Comparison of ENCODE assay signal across 17 cellular contexts in the genomic region with DNA sequence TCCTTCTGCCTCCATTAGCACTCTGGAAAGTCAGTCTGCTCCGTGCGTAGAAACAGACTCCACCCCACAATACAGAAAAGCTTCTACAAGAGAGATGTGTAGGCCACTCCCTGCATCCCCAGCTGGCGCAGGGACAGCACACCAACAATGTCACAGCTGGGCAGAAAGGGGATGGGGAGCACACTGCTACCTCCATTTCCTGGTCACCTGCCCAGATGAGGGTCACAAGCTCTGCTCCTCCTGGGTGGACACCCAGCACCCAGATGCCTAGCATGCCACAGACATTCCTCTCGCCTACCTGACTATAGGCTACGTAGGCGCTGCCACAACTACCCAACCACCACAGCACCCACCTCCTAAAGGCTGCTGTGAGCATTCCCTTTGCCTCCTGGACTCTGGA. TPM values are rescaled to one million over a fixed set of nuclear protein-coding genes. Genes with fewer than 3 reads are reported as not detected.
DNase-seq lines count a peak whose midpoint lies in the region; ATAC-seq, FAIRE-seq and TF ChIP-seq lines count a peak whose summit lies in the region.
"Had no signal": no experiment of that assay in that cellular context is flagged by ENCODE, and none has a peak within 500 bp of the region (broad histone marks: within the 10 kb centered on the region; RNA-seq: fewer than 3 reads in every experiment).

No MANE protein-coding gene starts in this region.

- H4K91ac ChIP-seq in H9 (ENCODE audit: insufficient read length, low read depth, low read length) = no peak overlapping the region
- H4K91ac ChIP-seq in H1 (replicated peaks; ENCODE audit: insufficient read length, low read length) = peak overlapping the region; percentile 77

- H3K4me3 ChIP-seq in H1 (ENCODE audit: extremely low read depth in 1 of 4, insufficient read depth in 2 of 4, low read depth in 3 of 4, low read length in 4 of 4) (no peak overlapping the region), neural progenitor cell (no peak overlapping the region)

- H3K27ac Mint-ChIP-seq in H9 = peak overlapping the region; percentile 47 to 75 (median 63); a peak in 6 of 7 replicates
- H3K27ac Mint-ChIP-seq in neural progenitor cell = peak overlapping the region; percentile 79
- no peak overlapping the region for H3K27ac Mint-ChIP-seq in stimulated activated naive CD8-positive, alpha-beta T cell treated with anti-CD3 and anti-CD28 coated beads, Interleukin-15, amount 100 ng/mL, for 72 hours

- H2BK20ac ChIP-seq in H9 (ENCODE audit: low read depth, low read length, poor library complexity, severe bottlenecking) = no peak overlapping the region
- H2BK20ac ChIP-seq in H1 (ENCODE audit: low read length) = peak overlapping the region; percentile 90

- TF ChIP-seq RAD21 in H1 (IDR thresholded peaks at IDR 0.05 in 1 of 2, conservative IDR thresholded peaks at IDR 0.05 in 1 of 2; ENCODE audit: low read depth in 2 of 2, low read length in 2 of 2) = no peak

- no peak for TF ChIP-seq EP300 in H1 (IDR thresholded peaks at IDR 0.05; ENCODE audit: borderline replicate concordance in 1 of 2, low read depth in 2 of 2, low read length in 2 of 2)

- POLR2A ChIA-PET in H1 (lab: Charles Lee; ENCODE audit: partially characterized antibody) = interaction anchor here (0.6 to 4.8 kb wide), 4 partner anchors 10 to 487 kb away, joined by 4 to 27 read pairs (median 14); a partner anchor contains a TSS

- H4K5ac ChIP-seq in H9 (ENCODE audit: insufficient read length, low read depth, low read length) = no peak overlapping the region
- no peak overlapping the region for H4K5ac ChIP-seq in H1 (ENCODE audit: insufficient read length, low read depth, low read length)

- CTCF ChIA-PET in H1 (lab: Charles Lee; ENCODE audit: partially characterized antibody) = interaction anchor here (1.3 to 1.9 kb wide), 7 partner anchors 11 to 76 kb away, joined by 4 to 9 read pairs (median 5); a partner anchor contains a TSS

- H3K27me3 ChIP-seq in H9 (ENCODE audit: insufficient read depth, low read length) = no peaks in the 10 kb centered on the region
- H3K27me3 ChIP-seq in H1 (replicated peaks in 1 of 4; ENCODE audit: control insufficient read depth in 3 of 4, extremely low read depth in 1 of 4, insufficient read depth in 3 of 4, low read length in 3 of 4) = no peaks in the 10 kb centered on the region
- no peaks in the 10 kb centered on the region for H3K27me3 ChIP-seq in neural progenitor cell

- H3K56ac ChIP-seq in H9 (ENCODE audit: insufficient read length, low read depth, low read length) = no peak overlapping the region
- H3K56ac ChIP-seq in H1 (replicated peaks; ENCODE audit: insufficient read length, low read depth, low read length) = no peak overlapping the region

- H2BK15ac ChIP-seq in H9 (ENCODE audit: low read depth, low read length) = no peak overlapping the region
- peak overlapping the region; percentile 95; the same call in 1 of the 2 replicates for H2BK15ac ChIP-seq in H1 (ENCODE audit: low read length)

- no peak overlapping the region for H3K27ac ChIP-seq in H9 (ENCODE audit: insufficient read length, low read depth, low read length)
- no peak overlapping the region for H3K27ac ChIP-seq in H1 (ENCODE audit: low read depth, low read length)
- H3K27ac ChIP-seq in neural progenitor cell = no peak overlapping the region
- H3K27ac ChIP-seq: KMS-11 had no signal

- ATAC-seq in HG02884 (IDR thresholded peaks at IDR 0.05; ENCODE audit: unreplicated experiment) (no peak), HG03571 (IDR thresholded peaks at IDR 0.05; ENCODE audit: unreplicated experiment) (no peak)
- no peak for ATAC-seq in stimulated activated naive CD8-positive, alpha-beta T cell treated with anti-CD3 and anti-CD28 coated beads, Interleukin-15, amount 100 ng/mL, for 72 hours
- ATAC-seq: HCT116, HepG2 had no signal

- H3K9me3 Mint-ChIP-seq in H9 = no peaks in the 10 kb centered on the region
- no peaks in the 10 kb centered on the region for H3K9me3 Mint-ChIP-seq in neural progenitor cell
- H3K9me3 Mint-ChIP-seq in stimulated activated naive CD8-positive, alpha-beta T cell treated with anti-CD3 and anti-CD28 coated beads, Interleukin-15, amount 100 ng/mL, for 72 hours = no peaks in the 10 kb centered on the region

- H3K9ac ChIP-seq in H9 (ENCODE audit: extremely low read depth, insufficient read length, low read length) (no peak overlapping the region), H1 (replicated peaks in 1 of 4; ENCODE audit: extremely low read depth in 1 of 4, low read depth in 3 of 4, low read length in 3 of 4) (no peak overlapping the region; a peak in 1 of 7 replicates), neural progenitor cell (no peak overlapping the region)
- H3K9ac ChIP-seq: KMS-11 had no signal

- H3K4me2 ChIP-seq in H9 (ENCODE audit: insufficient read depth, insufficient read length, low read length) = no peak overlapping the region
- peak overlapping the region; percentile 25 to 30; a peak in 2 of 4 replicates for H3K4me2 ChIP-seq in H1 (ENCODE audit: insufficient read depth in 1 of 2, low read depth in 2 of 2, low read length in 2 of 2)
- H3K4me2 ChIP-seq in neural progenitor cell = no peak overlapping the region
- H3K4me2 ChIP-seq: KMS-11 had no signal

- no peak overlapping the region for H3K4ac ChIP-seq in H9 (ENCODE audit: low read depth, low read length)
- H3K4ac ChIP-seq in H1 (replicated peaks; ENCODE audit: insufficient read length, low read depth, low read length) = no peak overlapping the region

- H3K4me1 Mint-ChIP-seq in H9 = peaks cover 53 to 55% of the 10 kb centered on the region in 2 experiments
- H3K4me1 Mint-ChIP-seq in neural progenitor cell = peaks cover 42% of the 10 kb centered on the region
- peaks cover 15% of the 10 kb centered on the region for H3K4me1 Mint-ChIP-seq in stimulated activated naive CD8-positive, alpha-beta T cell treated with anti-CD3 and anti-CD28 coated beads, Interleukin-15, amount 100 ng/mL, for 72 hours

- H2BK12ac ChIP-seq in H9 (ENCODE audit: insufficient read length, low read depth, low read length) (no peak overlapping the region), H1 (ENCODE audit: low read depth, low read length) (peak overlapping the region; percentile 98)

- H3K36me3 ChIP-seq in H1 (ENCODE audit: control insufficient read depth in 2 of 4, insufficient read depth in 4 of 4, low read length in 3 of 4) (peaks cover 0 to 10% (median 4%) of the 10 kb centered on the region in 4 experiments; a peak in 6 of 8 replicates), neural progenitor cell (no peaks in the 10 kb centered on the region)

- no peak for TF ChIP-seq CTCF in H9 (conservative IDR thresholded peaks at IDR 0.05)
- no peak for TF ChIP-seq CTCF in H1 (IDR thresholded peaks at IDR 0.05; ENCODE audit: control extremely low read depth in 1 of 3, insufficient read depth in 1 of 3, low read depth in 1 of 3, low read length in 3 of 3)
- TF ChIP-seq CTCF in neural progenitor cell (IDR thresholded peaks at IDR 0.05) = no peak

- H3K36me3 Mint-ChIP-seq in H9 (ENCODE audit: insufficient read depth in 1 of 3, low read depth in 3 of 3) (peaks cover 0 to 29% (median 14%) of the 10 kb centered on the region in 3 experiments; a peak in 6 of 7 replicates), neural progenitor cell (peaks cover 4% of the 10 kb centered on the region)

- H3K27me3 Mint-ChIP-seq in H9 (ENCODE audit: low read depth) (no peaks in the 10 kb centered on the region), neural progenitor cell (ENCODE audit: insufficient read depth, low read depth) (no peaks in the 10 kb centered on the region)
- H3K27me3 Mint-ChIP-seq in stimulated activated naive CD8-positive, alpha-beta T cell treated with anti-CD3 and anti-CD28 coated beads, Interleukin-15, amount 100 ng/mL, for 72 hours = no peaks in the 10 kb centered on the region

- H2BK120ac ChIP-seq in H9 (ENCODE audit: low read depth, low read length, poor library complexity, severe bottlenecking) (no peak overlapping the region), H1 (replicated peaks; ENCODE audit: low read depth, low read length) (no peak overlapping the region)

- peaks cover 2% of the 10 kb centered on the region for H3K79me1 ChIP-seq in H9 (ENCODE audit: insufficient read depth, low read depth, low read length, poor library complexity, severe bottlenecking)
- peaks cover 8% of the 10 kb centered on the region; the same call in 1 of the 2 replicates for H3K79me1 ChIP-seq in H1 (ENCODE audit: low read depth, low read length)

- no peaks in the 10 kb centered on the region for H3K23me2 ChIP-seq in H9 (ENCODE audit: insufficient read length, low read depth, low read length, poor library complexity, severe bottlenecking)
- H3K23me2 ChIP-seq in H1 (ENCODE audit: low read depth, low read length) = no peaks in the 10 kb centered on the region; the same call in 1 of the 2 replicates

- H3K14ac ChIP-seq in H9 (ENCODE audit: insufficient read depth, low read length) (no peak overlapping the region), H1 (ENCODE audit: insufficient read length) (no peak overlapping the region)

- H2AK5ac ChIP-seq in H9 (ENCODE audit: insufficient read length, low read length) (no peak overlapping the region), H1 (ENCODE audit: low read depth, low read length) (peak overlapping the region; percentile 94; the same call in 1 of the 2 replicates)

- H4K8ac ChIP-seq in H9 (replicated peaks; ENCODE audit: insufficient read length, low read depth, low read length) (no peak overlapping the region), H1 (ENCODE audit: extremely low read depth, insufficient read depth, low read length) (no peak overlapping the region)

- H3K4me3 Mint-ChIP-seq in H9 = peak overlapping the region in 1 of 2 experiments; percentile 23; a peak in 1 of 5 replicates
- no peak overlapping the region for H3K4me3 Mint-ChIP-seq in neural progenitor cell
- H3K4me3 Mint-ChIP-seq in stimulated activated naive CD8-positive, alpha-beta T cell treated with anti-CD3 and anti-CD28 coated beads, Interleukin-15, amount 100 ng/mL, for 72 hours = no peak overlapping the region

- H3K23ac ChIP-seq in H9 (ENCODE audit: insufficient read length, low read depth, low read length) (no peak overlapping the region), H1 (ENCODE audit: insufficient read length) (no peak overlapping the region)

- H3F3A ChIP-seq in neural progenitor cell (ENCODE audit: low read depth) = peaks cover 23% of the 10 kb centered on the region

- DNase-seq in NCI-H2227 (lab: John Stamatoyannopoulos, UW; ENCODE audit: unreplicated experiment) (peak; percentile 14), NCI-H2227 treated with DMSO at 0.1 percent for 48 hours (lab: John Stamatoyannopoulos, UW) (no peak), H9 (peak; percentile 76), H1 (ENCODE audit: low read depth in 1 of 2, low spot score in 2 of 2) (no peak), neural progenitor cell (ENCODE audit: low spot score) (no peak)
- DNase-seq in stimulated activated naive CD8-positive, alpha-beta T cell treated with anti-CD3 and anti-CD28 coated beads, Interleukin-15, amount 100 ng/mL, for 72 hours = no peak
- DNase-seq: EL, NCI-H1048, NCI-H2081 treated with DMSO at 0.1 percent for 48 hours, NCI-H526 treated with DMSO at 0.1 percent for 48 hours, SW 1271 had no signal

- H4K20me1 ChIP-seq in H9 (ENCODE audit: control insufficient read depth, insufficient read depth, insufficient read length) (no peaks in the 10 kb centered on the region), H1 (replicated peaks in 1 of 2; ENCODE audit: control insufficient read depth in 1 of 2, insufficient read depth in 2 of 2, low read length in 2 of 2) (no peaks in the 10 kb centered on the region), neural progenitor cell (ENCODE audit: low read depth) (no peaks in the 10 kb centered on the region)

- no peak overlapping the region for H3T11ph ChIP-seq in H9 (ENCODE audit: low read length)

- peaks cover 1% of the 10 kb centered on the region; the same call in 1 of the 2 replicates for H3K79me2 ChIP-seq in H9 (ENCODE audit: insufficient read depth, low read length)
- peaks cover 0 to 72% of the 10 kb centered on the region in 2 experiments; a peak in 3 of 4 replicates for H3K79me2 ChIP-seq in H1 (ENCODE audit: control insufficient read depth in 1 of 2, insufficient read depth in 2 of 2, low read length in 2 of 2)
- peaks cover 82% of the 10 kb centered on the region for H3K79me2 ChIP-seq in neural progenitor cell (ENCODE audit: low read depth)

- WGBS in H9 (ENCODE audit: extremely low coverage, insufficient read length, low lambda C conversion rate) = no CpG with 5 or more reads among the region's 6 CpGs
- 78% methylated on average over 6 of the region's 6 CpGs; no CpG with 5 or more reads in 1 of the 2 experiments for WGBS in H1 (ENCODE audit: extremely low coverage in 1 of 2, insufficient coverage in 1 of 2, insufficient read length in 1 of 2, insufficient replicate concordance in 2 of 2, low coverage in 1 of 2, low lambda C conversion rate in 2 of 2, missing lambda C conversion rate in 1 of 2), 2 experiments

- no peak for TF ChIP-seq POLR2A in H1 (IDR thresholded peaks at IDR 0.05; ENCODE audit: control extremely low read depth in 1 of 2, low read depth in 2 of 2, low read length in 2 of 2)

- no peaks in the 10 kb centered on the region for H3K9me3 ChIP-seq in H9 (ENCODE audit: control insufficient read depth, low read depth, low read length)
- no peaks in the 10 kb centered on the region for H3K9me3 ChIP-seq in H1 (ENCODE audit: insufficient read depth in 2 of 2, low read depth in 1 of 2, low read length in 1 of 2)
- no peaks in the 10 kb centered on the region for H3K9me3 ChIP-seq in neural progenitor cell (ENCODE audit: low read depth)

- H2BK5ac ChIP-seq in H9 (ENCODE audit: insufficient read length, low read length) = no peak overlapping the region
- H2BK5ac ChIP-seq in H1 (ENCODE audit: low read depth, low read length) = peak overlapping the region; percentile 58; the same call in 1 of the 2 replicates

- H3K4me1 ChIP-seq in H9 (ENCODE audit: insufficient read depth, low read length) (peaks cover 18% of the 10 kb centered on the region), H1 (replicated peaks in 1 of 4; ENCODE audit: control insufficient read depth in 3 of 4, insufficient read depth in 4 of 4, low read length in 3 of 4) (peaks cover 18 to 29% (median 24%) of the 10 kb centered on the region in 4 experiments), neural progenitor cell (peaks cover 46% of the 10 kb centered on the region)

- H3K18ac ChIP-seq in H9 (ENCODE audit: insufficient read length, low read depth, low read length) = no peak overlapping the region
- peak overlapping the region; percentile 84 for H3K18ac ChIP-seq in H1 (ENCODE audit: extremely low read depth, low read length)

- no peak for FAIRE-seq in H1 (lab: Jason Lieb, UNC)
- FAIRE-seq: GM19239, HepG2 had no signal

- H2AFZ ChIP-seq in H9 (ENCODE audit: low read length) = no peak overlapping the region
- no peak overlapping the region for H2AFZ ChIP-seq in H1 (ENCODE audit: low read length)
- H2AFZ ChIP-seq in neural progenitor cell (replicated peaks) = peak overlapping the region; percentile 7

RNA-seq across cellular contexts. Expression of a gene that starts 12.2 kb away (rescaled TPM):
- total RNA-seq in H9 (2021) (70.2 and 72.1 TPM in 2 replicates), neural progenitor cell (ENCODE audit: low replicate concordance) (9.2 and 11.2 TPM in 2 replicates)
- total RNA-seq in H1 (2021; fragmentation: NEBNext Ultra II Directional; extraction: Animal tissue kit (Norgen Biotek cat#: 25700)) = 38.8 and 40.8 TPM in 2 replicates
- polyA plus RNA-seq in H1 (2011; rRNA removed) = 25.2 and 26.2 TPM in 2 replicates
- 21.1 TPM for polyA plus RNA-seq in H1 (2011; cell fraction: cytosol; rRNA removed)
- polyA plus RNA-seq in H1 (2011; cell fraction: nucleus; rRNA removed) = 48.4 TPM
- 22.5 to 25.1 TPM (median 23.6 TPM) in 4 replicates for polyA plus RNA-seq in H1 (2012, experiment 1 of 2)
- 15.4 TPM for polyA plus RNA-seq in H1 (2012, experiment 2 of 2)
- polyA plus RNA-seq in H1 (2013, experiment 1 of 2) = 17.8 TPM
- 16.3 TPM for polyA plus RNA-seq in H1 (2013, experiment 2 of 2)
- polyA minus RNA-seq in H1 (2011; rRNA and poly(A)+ RNA removed) = 42.9 and 43.2 TPM in 2 replicates
- 38.0 TPM for polyA minus RNA-seq in H1 (2011; cell fraction: cytosol; rRNA and poly(A)+ RNA removed)
- 31.0 TPM for polyA minus RNA-seq in H1 (2011; cell fraction: nucleus; rRNA and poly(A)+ RNA removed)

Comparison
In these comparisons a context has a peak if more than half of its experiments do, and no peak if none do; other contexts are left out.
1. DNase-seq: peak in NCI-H2227 (single experiment) and H9 (single experiment); none in NCI-H2227 treated with DMSO at 0.1 percent for 48 hours (single experiment), H1 (0 of 2), neural progenitor cell (single experiment) and stimulated activated naive CD8-positive, alpha-beta T cell treated with anti-CD3 and anti-CD28 coated beads, Interleukin-15, amount 100 ng/mL, for 72 hours (0 of 2).
2. H3K4me2 ChIP-seq: peak in H1 (2 of 2); none in H9 (single experiment) and neural progenitor cell (single experiment).
3. H3K27ac Mint-ChIP-seq: peak in H9 (3 of 3) and neural progenitor cell (single experiment); none in stimulated activated naive CD8-positive, alpha-beta T cell treated with anti-CD3 and anti-CD28 coated beads, Interleukin-15, amount 100 ng/mL, for 72 hours (0 of 2).